1 cellular context compared by ENCODE assay signal in the genomic region with DNA sequence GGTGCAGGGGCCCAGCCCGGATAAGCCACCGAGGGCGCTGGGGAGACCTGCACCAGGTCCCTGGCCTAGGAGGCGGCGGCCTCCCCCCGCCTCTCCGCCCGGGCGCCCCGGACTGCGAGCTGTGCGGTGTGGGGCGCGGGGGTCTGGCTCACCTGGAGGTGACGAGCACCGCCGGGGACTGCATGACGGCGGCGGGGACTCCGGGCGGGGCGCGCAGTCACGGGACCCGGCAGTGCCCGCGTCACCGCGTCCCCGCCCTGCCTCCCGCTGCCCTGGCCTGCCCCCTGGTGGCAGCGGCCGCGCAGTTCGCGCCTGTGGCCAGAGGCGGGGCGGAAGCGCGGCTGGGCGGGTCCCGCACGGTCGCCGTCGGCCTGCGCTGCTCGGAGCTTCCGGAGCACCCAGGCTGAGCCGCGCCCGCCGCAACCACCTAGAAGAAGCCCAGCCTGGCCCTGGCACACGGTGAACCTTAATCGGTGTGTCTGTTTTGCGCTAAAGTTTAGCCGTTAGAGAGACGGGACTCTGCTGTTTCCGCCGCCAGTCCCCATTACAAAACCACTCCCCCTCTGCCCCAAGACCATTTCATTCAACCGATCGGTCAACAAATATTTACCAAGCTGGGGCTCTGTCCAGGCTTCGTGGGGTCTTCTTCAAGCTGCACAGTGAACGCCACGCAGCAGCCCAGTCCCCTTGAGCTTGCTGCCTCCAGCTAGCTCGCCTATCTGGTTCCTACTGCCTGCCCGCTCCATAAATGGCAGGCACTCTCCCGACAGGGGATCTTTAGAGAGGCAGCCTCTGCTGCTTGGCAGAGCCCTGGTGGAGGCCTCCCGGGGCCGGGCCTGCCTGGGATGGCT.
TF ChIP-seq lines count a peak whose summit lies in the region.

A gene with protein sequence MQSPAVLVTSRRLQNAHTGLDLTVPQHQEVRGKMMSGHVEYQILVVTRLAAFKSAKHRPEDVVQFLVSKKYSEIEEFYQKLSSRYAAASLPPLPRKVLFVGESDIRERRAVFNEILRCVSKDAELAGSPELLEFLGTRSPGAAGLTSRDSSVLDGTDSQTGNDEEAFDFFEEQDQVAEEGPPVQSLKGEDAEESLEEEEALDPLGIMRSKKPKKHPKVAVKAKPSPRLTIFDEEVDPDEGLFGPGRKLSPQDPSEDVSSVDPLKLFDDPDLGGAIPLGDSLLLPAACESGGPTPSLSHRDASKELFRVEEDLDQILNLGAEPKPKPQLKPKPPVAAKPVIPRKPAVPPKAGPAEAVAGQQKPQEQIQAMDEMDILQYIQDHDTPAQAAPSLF (minus strand): TSS at position 219 of the 851 bp plus-strand sequence. CDS start 35 bp downstream, at position 184.

TF ChIP-seq in HepG2, 621 proteins besides CTCF, POLR2A, EP300 and RAD21 (continued from another document and continues in another):
- TF ChIP-seq, protein P1, sequence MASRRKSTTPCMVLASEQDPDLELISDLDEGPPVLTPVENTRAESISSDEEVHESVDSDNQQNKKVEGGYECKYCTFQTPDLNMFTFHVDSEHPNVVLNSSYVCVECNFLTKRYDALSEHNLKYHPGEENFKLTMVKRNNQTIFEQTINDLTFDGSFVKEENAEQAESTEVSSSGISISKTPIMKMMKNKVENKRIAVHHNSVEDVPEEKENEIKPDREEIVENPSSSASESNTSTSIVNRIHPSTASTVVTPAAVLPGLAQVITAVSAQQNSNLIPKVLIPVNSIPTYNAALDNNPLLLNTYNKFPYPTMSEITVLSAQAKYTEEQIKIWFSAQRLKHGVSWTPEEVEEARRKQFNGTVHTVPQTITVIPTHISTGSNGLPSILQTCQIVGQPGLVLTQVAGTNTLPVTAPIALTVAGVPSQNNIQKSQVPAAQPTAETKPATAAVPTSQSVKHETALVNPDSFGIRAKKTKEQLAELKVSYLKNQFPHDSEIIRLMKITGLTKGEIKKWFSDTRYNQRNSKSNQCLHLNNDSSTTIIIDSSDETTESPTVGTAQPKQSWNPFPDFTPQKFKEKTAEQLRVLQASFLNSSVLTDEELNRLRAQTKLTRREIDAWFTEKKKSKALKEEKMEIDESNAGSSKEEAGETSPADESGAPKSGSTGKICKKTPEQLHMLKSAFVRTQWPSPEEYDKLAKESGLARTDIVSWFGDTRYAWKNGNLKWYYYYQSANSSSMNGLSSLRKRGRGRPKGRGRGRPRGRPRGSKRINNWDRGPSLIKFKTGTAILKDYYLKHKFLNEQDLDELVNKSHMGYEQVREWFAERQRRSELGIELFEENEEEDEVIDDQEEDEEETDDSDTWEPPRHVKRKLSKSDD (CRISPR knock-in tag; IDR thresholded peaks at IDR 0.05; ENCODE audit: low read depth), result peak; percentile 84; the same call in 1 of the 2 replicates
- TF ChIP-seq SMAD9 (CRISPR knock-in tag; IDR thresholded peaks at IDR 0.05) (no peak), ZNF724P (CRISPR knock-in tag; IDR thresholded peaks at IDR 0.05; ENCODE audit: borderline replicate concordance) (peak; percentile 81; the same call in 1 of the 2 replicates), ZNF652 (CRISPR knock-in tag; IDR thresholded peaks at IDR 0.05; ENCODE audit: borderline replicate concordance, low read depth) (0 out of 2 replicates have a peak, but pooled peaks have one; percentile 5), TAF15 (IDR thresholded peaks at IDR 0.05; ENCODE audit: low read depth, low read length, poor library complexity, severe bottlenecking) (peak; percentile 25), ZFP62 (CRISPR knock-in tag; IDR thresholded peaks at IDR 0.05) (peak; percentile 20; the same call in 1 of the 2 replicates), ZBTB42 (CRISPR knock-in tag; IDR thresholded peaks at IDR 0.05) (no peak), PHB2 (IDR thresholded peaks at IDR 0.05; ENCODE audit: partially characterized antibody) (no peak), ZNF775 (CRISPR knock-in tag; IDR thresholded peaks at IDR 0.05; ENCODE audit: borderline replicate concordance) (no peak), ZNF720 (CRISPR knock-in tag; IDR thresholded peaks at IDR 0.05) (no peak), PPARG (CRISPR knock-in tag; conservative IDR thresholded peaks at IDR 0.05) (peak; percentile 40; the same call in 1 of the 2 replicates), SNAI1 (CRISPR knock-in tag; IDR thresholded peaks at IDR 0.05; ENCODE audit: borderline replicate concordance) (no peak), ZNF101 (CRISPR knock-in tag; IDR thresholded peaks at IDR 0.05; ENCODE audit: borderline replicate concordance, low read depth) (no peak), TSC22D2 (CRISPR knock-in tag; IDR thresholded peaks at IDR 0.05; ENCODE audit: borderline replicate concordance) (0 out of 2 replicates have a peak, but pooled peaks have one; percentile 25), SP2 (CRISPR knock-in tag; IDR thresholded peaks at IDR 0.05) (no peak), CHD4 (IDR thresholded peaks at IDR 0.05; ENCODE audit: borderline replicate concordance, low read length) (no peak), ZNF569 (CRISPR knock-in tag; IDR thresholded peaks at IDR 0.05; ENCODE audit: borderline replicate concordance) (0 out of 2 replicates have a peak, but pooled peaks have one; percentile 30), POLR2AphosphoS5 (IDR thresholded peaks at IDR 0.05; ENCODE audit: low read depth, low read length) (peak; percentile 94), NONO (IDR thresholded peaks at IDR 0.05) (no peak), NONO (CRISPR knock-in tag; conservative IDR thresholded peaks at IDR 0.05) (peak; percentile 94), GATA4 (IDR thresholded peaks at IDR 0.05; ENCODE audit: borderline replicate concordance, low read depth) (peak; percentile 50; the same call in 1 of the 2 replicates), TP53 (CRISPR knock-in tag; conservative IDR thresholded peaks at IDR 0.05) (0 out of 2 replicates have a peak, but pooled peaks have one; percentile 70), SMARCE1 (IDR thresholded peaks at IDR 0.05; ENCODE audit: borderline replicate concordance) (no peak), JUNB (CRISPR knock-in tag; IDR thresholded peaks at IDR 0.05; ENCODE audit: borderline replicate concordance) (no peak), RFXANK (CRISPR knock-in tag; IDR thresholded peaks at IDR 0.05) (0 out of 2 replicates have a peak, but pooled peaks have one; percentile 65)
- TF ChIP-seq, protein P2, sequence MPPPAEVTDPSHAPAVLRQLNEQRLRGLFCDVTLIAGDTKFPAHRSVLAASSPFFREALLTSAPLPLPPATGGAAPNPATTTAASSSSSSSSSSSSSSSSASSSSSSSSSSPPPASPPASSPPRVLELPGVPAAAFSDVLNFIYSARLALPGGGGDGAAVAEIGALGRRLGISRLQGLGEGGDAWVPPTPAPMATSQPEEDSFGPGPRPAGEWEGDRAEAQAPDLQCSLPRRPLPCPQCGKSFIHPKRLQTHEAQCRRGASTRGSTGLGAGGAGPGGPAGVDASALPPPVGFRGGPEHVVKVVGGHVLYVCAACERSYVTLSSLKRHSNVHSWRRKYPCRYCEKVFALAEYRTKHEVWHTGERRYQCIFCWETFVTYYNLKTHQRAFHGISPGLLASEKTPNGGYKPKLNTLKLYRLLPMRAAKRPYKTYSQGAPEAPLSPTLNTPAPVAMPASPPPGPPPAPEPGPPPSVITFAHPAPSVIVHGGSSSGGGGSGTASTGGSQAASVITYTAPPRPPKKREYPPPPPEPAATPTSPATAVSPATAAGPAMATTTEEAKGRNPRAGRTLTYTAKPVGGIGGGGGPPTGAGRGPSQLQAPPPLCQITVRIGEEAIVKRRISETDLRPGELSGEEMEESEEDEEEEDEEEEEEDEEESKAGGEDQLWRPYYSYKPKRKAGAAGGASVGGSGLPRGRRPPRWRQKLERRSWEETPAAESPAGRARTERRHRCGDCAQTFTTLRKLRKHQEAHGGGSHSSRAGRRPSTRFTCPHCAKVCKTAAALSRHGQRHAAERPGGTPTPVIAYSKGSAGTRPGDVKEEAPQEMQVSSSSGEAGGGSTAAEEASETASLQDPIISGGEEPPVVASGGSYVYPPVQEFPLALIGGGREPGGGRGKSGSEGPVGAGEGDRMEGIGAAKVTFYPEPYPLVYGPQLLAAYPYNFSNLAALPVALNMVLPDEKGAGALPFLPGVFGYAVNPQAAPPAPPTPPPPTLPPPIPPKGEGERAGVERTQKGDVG (CRISPR knock-in tag; IDR thresholded peaks at IDR 0.05; ENCODE audit: borderline replicate concordance), result no peak; the same call in 1 of the 2 replicates
- TF ChIP-seq, protein P3, sequence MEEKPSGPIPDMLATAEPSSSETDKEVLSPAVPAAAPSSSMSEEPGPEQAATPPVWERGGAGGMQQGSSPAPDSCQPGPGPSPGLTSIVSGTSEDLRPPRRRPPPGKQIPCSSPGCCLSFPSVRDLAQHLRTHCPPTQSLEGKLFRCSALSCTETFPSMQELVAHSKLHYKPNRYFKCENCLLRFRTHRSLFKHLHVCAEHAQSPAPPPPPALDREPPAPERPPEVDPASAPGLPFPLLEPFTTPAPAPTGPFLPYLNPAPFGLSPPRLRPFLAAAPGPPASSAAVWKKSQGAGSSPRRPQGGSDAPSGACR (CRISPR knock-in tag; IDR thresholded peaks at IDR 0.05), result peak; percentile 82; the same call in 1 of the 2 replicates
- TF ChIP-seq, protein P4, sequence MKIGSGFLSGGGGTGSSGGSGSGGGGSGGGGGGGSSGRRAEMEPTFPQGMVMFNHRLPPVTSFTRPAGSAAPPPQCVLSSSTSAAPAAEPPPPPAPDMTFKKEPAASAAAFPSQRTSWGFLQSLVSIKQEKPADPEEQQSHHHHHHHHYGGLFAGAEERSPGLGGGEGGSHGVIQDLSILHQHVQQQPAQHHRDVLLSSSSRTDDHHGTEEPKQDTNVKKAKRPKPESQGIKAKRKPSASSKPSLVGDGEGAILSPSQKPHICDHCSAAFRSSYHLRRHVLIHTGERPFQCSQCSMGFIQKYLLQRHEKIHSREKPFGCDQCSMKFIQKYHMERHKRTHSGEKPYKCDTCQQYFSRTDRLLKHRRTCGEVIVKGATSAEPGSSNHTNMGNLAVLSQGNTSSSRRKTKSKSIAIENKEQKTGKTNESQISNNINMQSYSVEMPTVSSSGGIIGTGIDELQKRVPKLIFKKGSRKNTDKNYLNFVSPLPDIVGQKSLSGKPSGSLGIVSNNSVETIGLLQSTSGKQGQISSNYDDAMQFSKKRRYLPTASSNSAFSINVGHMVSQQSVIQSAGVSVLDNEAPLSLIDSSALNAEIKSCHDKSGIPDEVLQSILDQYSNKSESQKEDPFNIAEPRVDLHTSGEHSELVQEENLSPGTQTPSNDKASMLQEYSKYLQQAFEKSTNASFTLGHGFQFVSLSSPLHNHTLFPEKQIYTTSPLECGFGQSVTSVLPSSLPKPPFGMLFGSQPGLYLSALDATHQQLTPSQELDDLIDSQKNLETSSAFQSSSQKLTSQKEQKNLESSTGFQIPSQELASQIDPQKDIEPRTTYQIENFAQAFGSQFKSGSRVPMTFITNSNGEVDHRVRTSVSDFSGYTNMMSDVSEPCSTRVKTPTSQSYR (CRISPR knock-in tag; IDR thresholded peaks at IDR 0.05; ENCODE audit: borderline replicate concordance), result no peak
- TF ChIP-seq, protein P5, sequence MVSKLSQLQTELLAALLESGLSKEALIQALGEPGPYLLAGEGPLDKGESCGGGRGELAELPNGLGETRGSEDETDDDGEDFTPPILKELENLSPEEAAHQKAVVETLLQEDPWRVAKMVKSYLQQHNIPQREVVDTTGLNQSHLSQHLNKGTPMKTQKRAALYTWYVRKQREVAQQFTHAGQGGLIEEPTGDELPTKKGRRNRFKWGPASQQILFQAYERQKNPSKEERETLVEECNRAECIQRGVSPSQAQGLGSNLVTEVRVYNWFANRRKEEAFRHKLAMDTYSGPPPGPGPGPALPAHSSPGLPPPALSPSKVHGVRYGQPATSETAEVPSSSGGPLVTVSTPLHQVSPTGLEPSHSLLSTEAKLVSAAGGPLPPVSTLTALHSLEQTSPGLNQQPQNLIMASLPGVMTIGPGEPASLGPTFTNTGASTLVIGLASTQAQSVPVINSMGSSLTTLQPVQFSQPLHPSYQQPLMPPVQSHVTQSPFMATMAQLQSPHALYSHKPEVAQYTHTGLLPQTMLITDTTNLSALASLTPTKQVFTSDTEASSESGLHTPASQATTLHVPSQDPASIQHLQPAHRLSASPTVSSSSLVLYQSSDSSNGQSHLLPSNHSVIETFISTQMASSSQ (IDR thresholded peaks at IDR 0.05; ENCODE audit: low read depth), result 0 out of 2 replicates have a peak, but pooled peaks have one; percentile 15
- TF ChIP-seq, protein P5 (CRISPR knock-in tag; IDR thresholded peaks at IDR 0.05; ENCODE audit: borderline replicate concordance), result peak; percentile 23; the same call in 1 of the 2 replicates
- TF ChIP-seq, protein P6, sequence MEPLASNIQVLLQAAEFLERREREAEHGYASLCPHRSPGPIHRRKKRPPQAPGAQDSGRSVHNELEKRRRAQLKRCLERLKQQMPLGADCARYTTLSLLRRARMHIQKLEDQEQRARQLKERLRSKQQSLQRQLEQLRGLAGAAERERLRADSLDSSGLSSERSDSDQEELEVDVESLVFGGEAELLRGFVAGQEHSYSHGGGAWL (CRISPR knock-in tag; IDR thresholded peaks at IDR 0.05), result peak; percentile 92
- TF ChIP-seq, protein P7, sequence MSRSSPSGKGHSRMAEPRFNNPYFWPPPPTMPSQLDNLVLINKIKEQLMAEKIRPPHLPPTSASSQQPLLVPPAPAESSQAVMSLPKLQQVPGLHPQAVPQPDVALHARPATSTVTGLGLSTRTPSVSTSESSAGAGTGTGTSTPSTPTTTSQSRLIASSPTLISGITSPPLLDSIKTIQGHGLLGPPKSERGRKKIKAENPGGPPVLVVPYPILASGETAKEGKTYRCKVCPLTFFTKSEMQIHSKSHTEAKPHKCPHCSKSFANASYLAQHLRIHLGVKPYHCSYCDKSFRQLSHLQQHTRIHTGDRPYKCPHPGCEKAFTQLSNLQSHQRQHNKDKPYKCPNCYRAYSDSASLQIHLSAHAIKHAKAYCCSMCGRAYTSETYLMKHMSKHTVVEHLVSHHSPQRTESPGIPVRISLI (CRISPR knock-in tag; IDR thresholded peaks at IDR 0.05; ENCODE audit: borderline replicate concordance), result no peak; the same call in 1 of the 2 replicates
